Comparison of ENCODE assay signal across 26 cellular contexts in the genomic region with DNA sequence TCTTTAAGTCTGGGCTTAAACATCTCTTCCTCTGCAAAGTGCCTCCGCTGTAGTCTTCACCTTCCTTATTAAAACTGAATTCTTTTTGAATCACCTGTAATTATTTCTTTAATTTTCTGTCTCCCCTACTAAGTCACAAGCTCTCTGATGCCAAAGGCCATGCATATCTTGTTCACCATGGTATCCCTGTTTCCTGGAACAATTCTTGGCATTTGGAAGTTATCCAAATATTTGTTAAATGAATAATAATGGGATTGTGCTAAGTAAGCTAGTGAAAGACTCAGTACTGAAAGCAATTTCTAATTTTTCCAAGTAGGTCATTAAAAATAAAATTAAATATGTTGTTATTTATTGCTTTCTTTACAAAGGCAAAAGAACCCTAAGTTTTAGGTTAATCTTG. TPM values are rescaled to one million over a fixed set of nuclear protein-coding genes. Genes with fewer than 3 reads are reported as not detected.
A peak's percentile ranks its signal among the peaks of the same experiment; 100 is the strongest.
DNase-seq lines count a peak whose midpoint lies in the region; ATAC-seq lines count a peak whose summit lies in the region.
"Had no signal": no experiment of that assay in that cellular context is flagged by ENCODE, and none has a peak within 500 bp of the region (broad histone marks: within the 10 kb centered on the region; RNA-seq: fewer than 3 reads in every experiment).

No MANE protein-coding gene starts in this region.

- no peaks in the 10 kb centered on the region for H3K36me3 Mint-ChIP-seq in immature natural killer cell
- H3K36me3 Mint-ChIP-seq: activated CD8-positive, alpha-beta memory T cell treated with anti-CD3 and anti-CD28 coated beads, Interleukin-2, amount 10 ng/mL, durations not matched to agents 7 days and 5 days had no signal

- H3K4me3 Mint-ChIP-seq in immature natural killer cell, result no peak overlapping the region
- H3K4me3 Mint-ChIP-seq: activated CD8-positive, alpha-beta memory T cell treated with anti-CD3 and anti-CD28 coated beads, Interleukin-2, amount 10 ng/mL, durations not matched to agents 7 days and 5 days; activated T-cell treated with anti-CD3 and anti-CD28 coated beads, Interleukin-2, amount 50 U/mL, for 4 hours; CD4-positive, alpha-beta T cell; nephron had no signal

- no peak for ATAC-seq in Right ventricle myocardium inferior
- ATAC-seq: activated CD8-positive, alpha-beta memory T cell treated with anti-CD3 and anti-CD28 coated beads, Interleukin-2, amount 10 ng/mL, durations not matched to agents 7 days and 5 days; activated T-cell treated with anti-CD3 and anti-CD28 coated beads, Interleukin-2, amount 50 U/mL, for 4 hours; body of pancreas; HepG2; left colon; right lobe of liver had no signal

- no peaks in the 10 kb centered on the region for H3K4me1 Mint-ChIP-seq in immature natural killer cell
- H3K4me1 Mint-ChIP-seq: activated CD8-positive, alpha-beta memory T cell treated with anti-CD3 and anti-CD28 coated beads, Interleukin-2, amount 10 ng/mL, durations not matched to agents 7 days and 5 days; nephron had no signal

- H3K27ac Mint-ChIP-seq in immature natural killer cell, result no peak overlapping the region
- H3K27ac Mint-ChIP-seq: activated CD8-positive, alpha-beta memory T cell treated with anti-CD3 and anti-CD28 coated beads, Interleukin-2, amount 10 ng/mL, durations not matched to agents 7 days and 5 days; CD4-positive, alpha-beta T cell; nephron had no signal

- peak; percentile 36 for DNase-seq in EL
- peak; percentile 24 for DNase-seq in LHCN-M2 (ENCODE audit: low read depth)
- DNase-seq in dermis blood vessel endothelial cell, result peak; percentile 60
- DNase-seq in myocyte (ENCODE audit: low read depth), result peak; percentile 17
- no peak for DNase-seq in immature natural killer cell
- no peak for DNase-seq in Right ventricle myocardium inferior (ENCODE audit: missing footprints)
- DNase-seq in SHP77 treated with DMSO at 0.1 percent for 48 hours (lab: John Stamatoyannopoulos, UW), result no peak
- no peak for DNase-seq in RKO (ENCODE audit: low spot score)
- DNase-seq: activated CD4-positive, CD25-positive, alpha-beta regulatory T cell; activated CD8-positive, alpha-beta memory T cell treated with anti-CD3 and anti-CD28 coated beads, Interleukin-2, amount 10 ng/mL, durations not matched to agents 7 days and 5 days; activated gamma-delta T cell treated with Interleukin-2 at 50 U/mL for 16 hours; activated T-cell treated with anti-CD3 and anti-CD28 coated beads, Interleukin-2, amount 50 U/mL, for 4 hours; body of pancreas; CD4-positive, alpha-beta T cell; dorsolateral prefrontal cortex; hippocampal formation; Kasumi-1; left colon; NCI-H774; right lobe of liver; stimulated activated CD8-positive, alpha-beta memory T cell treated with anti-CD3 and anti-CD28 coated beads, Interleukin-4, amount 100 ng/mL, for 48 hours; stomach; uterus had no signal

- H3K9me3 Mint-ChIP-seq in immature natural killer cell, result peaks cover 0 to 11% (median under 1%) of the 10 kb centered on the region in 6 donors
- H3K9me3 Mint-ChIP-seq: activated T-cell treated with anti-CD3 and anti-CD28 coated beads, Interleukin-2, amount 50 U/mL, for 4 hours; nephron had no signal

- peaks cover 0 to 2% (median 0%) of the 10 kb centered on the region in 3 donors for H3K27me3 Mint-ChIP-seq in immature natural killer cell (ENCODE audit: low read depth in 3 of 3)

- intact Hi-C loops in Right ventricle myocardium inferior (cut with DNase I), result no loop called here

RNA-seq across cellular contexts. Expression of gene SNAP91, which starts 12.2 kb away (rescaled TPM):
- not detected in 2 replicates for total RNA-seq in LHCN-M2 (2014; rRNA removed)
- polyA plus RNA-seq in LHCN-M2 (2012), result not detected
- total RNA-seq in dermis blood vessel endothelial cell, result 0.51 and 1.0 TPM in 2 replicates
- total RNA-seq in myocyte, result 0.19 TPM in 1 of 2 replicates, not detected in the other
- polyA plus RNA-seq in myocyte (2012), result 0.11 TPM
- polyA plus RNA-seq in immature natural killer cell, result not detected
- total RNA-seq in Right ventricle myocardium inferior, result 5.5 TPM
- total RNA-seq: activated CD8-positive, alpha-beta memory T cell treated with anti-CD3 and anti-CD28 coated beads, Interleukin-2, amount 10 ng/mL, durations not matched to agents 7 days and 5 days; activated T-cell treated with anti-CD3 and anti-CD28 coated beads, Interleukin-2, amount 50 U/mL, for 4 hours; CD4-positive, alpha-beta T cell; HepG2; right lobe of liver; T-helper 1 cell treated with Interleukin-12 subunit alpha and Interleukin-12 subunit beta and Interleukin-4 antibody, amounts not matched to agents 30 ng/mL and 1 ng/mL, for 36 hours had no signal
- polyA plus RNA-seq: HepG2 had no signal

Comparison
In these comparisons a context has a peak if more than half of its experiments do, and no peak if none do; other contexts are left out.
1. DNase-seq: peak in EL (single experiment), LHCN-M2 (single experiment), dermis blood vessel endothelial cell (single experiment) and myocyte (single experiment); none in immature natural killer cell (0 of 3), Right ventricle myocardium inferior (single experiment), SHP77 treated with DMSO at 0.1 percent for 48 hours (single experiment) and RKO (single experiment).